Comparison of ENCODE assay signal across 18 cellular contexts in genomic region chr7:74280985-74281384, GRCh38. TPM values are rescaled to one million over a fixed set of nuclear protein-coding genes. Genes with fewer than 3 reads are reported as not detected.
DNase-seq lines count a peak whose midpoint lies in the region; ATAC-seq and TF ChIP-seq lines count a peak whose summit lies in the region.
"Had no signal": no experiment of that assay in that cellular context is flagged by ENCODE, and none has a peak within 500 bp of the region (broad histone marks: within the 10 kb centered on the region; RNA-seq: fewer than 3 reads in every experiment).

No MANE protein-coding gene starts in this region.

- H3K9me3 Mint-ChIP-seq in IgD-negative memory B cell: no peaks in the 10 kb centered on the region
- no peaks in the 10 kb centered on the region for H3K9me3 Mint-ChIP-seq in T-cell
- H3K9me3 Mint-ChIP-seq: activated naive CD4-positive, alpha-beta T cell treated with anti-CD3 and anti-CD28 coated beads, Interleukin-2, amount 50 U/mL, for 24 hours; stimulated activated naive CD8-positive, alpha-beta T cell treated with anti-CD3 and anti-CD28 coated beads, Interleukin-15, amount 100 ng/mL, for 72 hours had no signal

- H2AK5ac ChIP-seq in mesendoderm (ENCODE audit: low read length): peak overlapping the region; percentile 22

- peak overlapping the region in 9 of 11 experiments; percentile 0 to 92 (median 68); a peak in 7 of 22 replicates for H3K4me2 ChIP-seq in BLaER1 treated with 17β-estradiol and CSF1 and Interleukin-3, amounts not matched to agents 10 nM and 100 nM
- H3K4me2 ChIP-seq in mesendoderm (ENCODE audit: low read length): no peak overlapping the region

- no peaks in the 10 kb centered on the region for H3K79me2 ChIP-seq in mesendoderm (ENCODE audit: control insufficient read depth, insufficient read depth, low read length)

- H3K9me3 ChIP-seq in BLaER1 treated with 17β-estradiol and CSF1 and Interleukin-3, amounts not matched to agents 10 nM and 100 nM (replicated peaks in 1 of 11): no peaks in the 10 kb centered on the region
- H3K9me3 ChIP-seq: prostate gland had no signal

- peak; percentile 65 for DNase-seq in choroid plexus epithelial cell (ENCODE audit: low read depth)
- no peak for DNase-seq in mesendoderm
- DNase-seq in amniotic stem cell (lab: John Stamatoyannopoulos, UW): no peak
- DNase-seq in T-cell: no peak
- DNase-seq: activated CD4-positive, alpha-beta T cell treated with anti-CD3 and anti-CD28 coated beads for 4 hours; COR-L47; NCI-H1105 treated with DMSO at 0.1 percent for 48 hours; NK-92 treated with Interleukin-12 subunit alpha and Interleukin-12 subunit beta, amount 100 ng/mL, for 24 hours; SIG-M5; stimulated activated naive CD8-positive, alpha-beta T cell treated with anti-CD3 and anti-CD28 coated beads, Interleukin-15, amount 100 ng/mL, for 72 hours had no signal

- peak overlapping the region; percentile 59 for H2BK5ac ChIP-seq in mesendoderm (ENCODE audit: low read length)

- ATAC-seq in GM21381 (IDR thresholded peaks at IDR 0.05; ENCODE audit: unreplicated experiment): no peak
- no peak for ATAC-seq in GM19351 (IDR thresholded peaks at IDR 0.05; ENCODE audit: unreplicated experiment)
- ATAC-seq in T-cell (replicated peaks in 1 of 4): no peak
- ATAC-seq: K562; stimulated activated naive CD8-positive, alpha-beta T cell treated with anti-CD3 and anti-CD28 coated beads, Interleukin-15, amount 100 ng/mL, for 72 hours had no signal

- WGBS in mesendoderm (ENCODE audit: extremely low coverage, insufficient coverage, low lambda C conversion rate): no CpG with 5 or more reads among the region's 8 CpGs

- H3K36me3 ChIP-seq in BLaER1 treated with 17β-estradiol and CSF1 and Interleukin-3, amounts not matched to agents 10 nM and 100 nM: no peaks in the 10 kb centered on the region
- no peaks in the 10 kb centered on the region for H3K36me3 ChIP-seq in mesendoderm (ENCODE audit: control insufficient read depth, insufficient read depth, low read length)
- H3K36me3 ChIP-seq: cardiac muscle cell, prostate gland had no signal

- H3K4me3 Mint-ChIP-seq in IgD-negative memory B cell (peak overlapping the region in 1 of 4 donors; percentile 58), T-cell (no peak overlapping the region)
- H3K4me3 Mint-ChIP-seq: activated naive CD4-positive, alpha-beta T cell treated with anti-CD3 and anti-CD28 coated beads, Interleukin-2, amount 50 U/mL, for 24 hours; stimulated activated naive CD8-positive, alpha-beta T cell treated with anti-CD3 and anti-CD28 coated beads, Interleukin-15, amount 100 ng/mL, for 72 hours had no signal

- H3K4ac ChIP-seq in mesendoderm (ENCODE audit: low read depth, low read length): no peak overlapping the region

- H3K27me3 Mint-ChIP-seq in IgD-negative memory B cell: no peaks in the 10 kb centered on the region
- H3K27me3 Mint-ChIP-seq in T-cell: peaks cover 0 to 14% of the 10 kb centered on the region in 2 donors

- H3K56ac ChIP-seq in mesendoderm (ENCODE audit: low read length): peak overlapping the region; percentile 60

- peak overlapping the region in 1 of 11 experiments; percentile 21; a peak in 2 of 22 replicates for H3K27ac ChIP-seq in BLaER1 treated with 17β-estradiol and CSF1 and Interleukin-3, amounts not matched to agents 10 nM and 100 nM
- no peak overlapping the region for H3K27ac ChIP-seq in mesendoderm (ENCODE audit: low read depth, low read length)

- CTCF ChIA-PET in T-cell (lab: Charles Lee): interaction anchor here in 1 of 2 donors (0.6 kb wide), 1 partner anchor 152 kb away, joined by 4 read pairs; no protein-coding TSS in a partner anchor

- no peak overlapping the region for H3K4me3 ChIP-seq in BLaER1 treated with 17β-estradiol and CSF1 and Interleukin-3, amounts not matched to agents 10 nM and 100 nM
- H3K4me3 ChIP-seq in choroid plexus epithelial cell (ENCODE audit: low read depth, low read length) (no peak overlapping the region), mesendoderm (ENCODE audit: low read length) (no peak overlapping the region)
- H3K4me3 ChIP-seq: cardiac muscle cell, K562, prostate gland had no signal

- no peak overlapping the region for H3K18ac ChIP-seq in mesendoderm (ENCODE audit: low read length)

- TF ChIP-seq CTCF in choroid plexus epithelial cell (conservative IDR thresholded peaks at IDR 0.05; ENCODE audit: low read depth, low read length): no peak

- H3K23ac ChIP-seq in mesendoderm (ENCODE audit: low read length): no peak overlapping the region

- peak overlapping the region in 2 of 3 donors; percentile 24 to 39 for H3K27ac Mint-ChIP-seq in IgD-negative memory B cell
- H3K27ac Mint-ChIP-seq in T-cell: no peak overlapping the region

- H4K5ac ChIP-seq in mesendoderm (ENCODE audit: low read length): no peak overlapping the region

- H4K8ac ChIP-seq in mesendoderm (ENCODE audit: low read depth, low read length): no peak overlapping the region

- no peaks in the 10 kb centered on the region for H3K27me3 ChIP-seq in BLaER1 treated with 17β-estradiol and CSF1 and Interleukin-3, amounts not matched to agents 10 nM and 100 nM
- no peaks in the 10 kb centered on the region for H3K27me3 ChIP-seq in mesendoderm (ENCODE audit: insufficient read depth, low read length, poor library complexity)
- H3K27me3 ChIP-seq: cardiac muscle cell had no signal

- H4K20me1 ChIP-seq in BLaER1 treated with 17β-estradiol and CSF1 and Interleukin-3, amounts not matched to agents 10 nM and 100 nM: no peaks in the 10 kb centered on the region

- no peak overlapping the region for H3K9ac ChIP-seq in BLaER1 treated with 17β-estradiol and CSF1 and Interleukin-3, amounts not matched to agents 10 nM and 100 nM
- no peak overlapping the region for H3K9ac ChIP-seq in mesendoderm (ENCODE audit: low read length)

- H2BK120ac ChIP-seq in mesendoderm (ENCODE audit: low read depth, low read length): no peak overlapping the region

- H3K79me1 ChIP-seq in mesendoderm (ENCODE audit: low read length): no peaks in the 10 kb centered on the region

- H2BK15ac ChIP-seq in mesendoderm (replicated peaks; ENCODE audit: low read depth): no peak overlapping the region

- H3K4me1 Mint-ChIP-seq in IgD-negative memory B cell (peaks cover 14 to 39% (median 38%) of the 10 kb centered on the region in 3 donors), T-cell (no peaks in the 10 kb centered on the region)
- H3K4me1 Mint-ChIP-seq: activated naive CD4-positive, alpha-beta T cell treated with anti-CD3 and anti-CD28 coated beads, Interleukin-2, amount 50 U/mL, for 24 hours had no signal

- no peaks in the 10 kb centered on the region for H3K36me3 Mint-ChIP-seq in IgD-negative memory B cell
- no peaks in the 10 kb centered on the region for H3K36me3 Mint-ChIP-seq in T-cell
- H3K36me3 Mint-ChIP-seq: activated naive CD4-positive, alpha-beta T cell treated with anti-CD3 and anti-CD28 coated beads, Interleukin-2, amount 50 U/mL, for 24 hours had no signal

- POLR2A ChIA-PET in T-cell (lab: Charles Lee): no interaction called here

- peaks cover 51 to 84% (median 76%) of the 10 kb centered on the region in 10 experiments for H3K4me1 ChIP-seq in BLaER1 treated with 17β-estradiol and CSF1 and Interleukin-3, amounts not matched to agents 10 nM and 100 nM
- H3K4me1 ChIP-seq in mesendoderm (ENCODE audit: control insufficient read depth, low read depth, low read length): peaks cover 8% of the 10 kb centered on the region
- H3K4me1 ChIP-seq: prostate gland had no signal

RNA-seq across cellular contexts. Expression of gene CLIP2, which starts 8.2 kb away (rescaled TPM):
- polyA plus RNA-seq in IgD-negative memory B cell: 7.1 TPM
- 11.1 TPM for polyA plus RNA-seq in mesendoderm (2013, experiment 1 of 2)
- polyA plus RNA-seq in mesendoderm (2013, experiment 2 of 2): 12.8 TPM
- total RNA-seq in T-cell: 1 to 10 TPM; 3.1 to 8.5 (median 6.3) TPM

RNA-seq across cellular contexts. Expression of gene RFC2, which starts 26.8 kb away (rescaled TPM):
- 46.6 TPM for polyA plus RNA-seq in IgD-negative memory B cell
- 70.5 TPM for polyA plus RNA-seq in mesendoderm (2013, experiment 1 of 2)
- 73.3 TPM for polyA plus RNA-seq in mesendoderm (2013, experiment 2 of 2)
- total RNA-seq in T-cell: 10 to 100 TPM; 13.3 to 17.6 (median 14.8) TPM

Comparison
In these comparisons a context has a peak if more than half of its experiments do, and no peak if none do; other contexts are left out.
1. H3K27ac Mint-ChIP-seq: peak in IgD-negative memory B cell (2 of 3); none in T-cell (0 of 2).